Comparison of ENCODE assay signal across 18 cellular contexts in the genomic region with DNA sequence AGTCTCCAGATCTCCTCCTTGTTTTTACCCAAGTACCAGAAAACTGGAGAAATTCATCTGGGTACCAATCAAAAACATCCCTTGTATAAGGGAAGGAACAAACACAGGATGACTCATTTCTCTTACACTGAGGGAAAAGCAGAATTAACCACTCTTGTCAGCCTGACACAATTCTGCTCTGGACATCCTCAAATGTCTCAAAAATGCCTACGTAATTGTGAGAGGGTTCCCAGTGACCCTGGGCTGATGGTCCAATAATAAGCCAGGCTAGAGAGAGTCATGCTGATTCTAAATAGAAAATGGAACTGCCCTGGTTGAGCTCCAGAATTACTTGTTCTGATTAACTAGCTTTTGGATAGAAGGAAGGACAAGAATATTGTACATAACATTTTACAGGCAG. TPM values are rescaled to one million over a fixed set of nuclear protein-coding genes. Genes with fewer than 3 reads are reported as not detected.
DNase-seq lines count a peak whose midpoint lies in the region; ATAC-seq and TF ChIP-seq lines count a peak whose summit lies in the region.
"Had no signal": no experiment of that assay in that cellular context is flagged by ENCODE, and none has a peak within 500 bp of the region (broad histone marks: within the 10 kb centered on the region; RNA-seq: fewer than 3 reads in every experiment).

No MANE protein-coding gene starts in this region.

- no peaks in the 10 kb centered on the region for H4K20me1 ChIP-seq in hepatocyte (ENCODE audit: insufficient read depth, poor library complexity, severe bottlenecking)

- no peaks in the 10 kb centered on the region for H3K36me3 ChIP-seq in hepatocyte (replicated peaks; ENCODE audit: insufficient read depth, low read depth)

- no peak for DNase-seq in activated naive CD4-positive, alpha-beta T cell treated with anti-CD3 and anti-CD28 coated beads, Interleukin-2, amount 50 U/mL, for 72 hours (ENCODE audit: low spot score in 2 of 2)
- no peak for DNase-seq in activated naive CD4-positive, alpha-beta T cell treated with Interleukin-2 at 50 U/mL for 16 hours
- DNase-seq in amniotic epithelial cell (ENCODE audit: low read depth) = peak; percentile 91
- peak; percentile 14 for DNase-seq in hepatocyte (ENCODE audit: low spot score)
- DNase-seq in substantia nigra (lab: John Stamatoyannopoulos, UW) = peak in 4 of 49 donors; percentile 10 to 30 (median 17)
- no peak for DNase-seq in endothelial cell (ENCODE audit: low spot score)
- no peak for DNase-seq in activated CD8-positive, alpha-beta memory T cell treated with anti-CD3 and anti-CD28 coated beads, Interleukin-2, amount 10 ng/mL, durations not matched to agents 7 days and 5 days
- DNase-seq: activated CD4-positive, alpha-beta T cell treated with anti-CD3 and anti-CD28 coated beads for 4 hours; activated effector memory CD4-positive, alpha-beta T cell treated with Interleukin-2 at 50 U/mL for 16 hours; Calu3; HFFc6; NCI-H1436 treated with DMSO at 0.1 percent for 48 hours; NCI-H510A treated with DMSO at 0.1 percent for 48 hours had no signal

- H3K9me3 ChIP-seq in hepatocyte (ENCODE audit: low read depth) = no peaks in the 10 kb centered on the region
- H3K9me3 ChIP-seq: tibial nerve had no signal

- no peaks in the 10 kb centered on the region for H3K9me2 ChIP-seq in hepatocyte (replicated peaks; ENCODE audit: insufficient read depth)

- no peaks in the 10 kb centered on the region for H3K9me3 Mint-ChIP-seq in activated naive CD4-positive, alpha-beta T cell treated with anti-CD3 and anti-CD28 coated beads, Interleukin-2, amount 50 U/mL, for 72 hours
- no peaks in the 10 kb centered on the region for H3K9me3 Mint-ChIP-seq in endothelial cell (ENCODE audit: unreplicated experiment)
- H3K9me3 Mint-ChIP-seq in activated CD8-positive, alpha-beta memory T cell treated with anti-CD3 and anti-CD28 coated beads, Interleukin-2, amount 10 ng/mL, durations not matched to agents 7 days and 5 days (ENCODE audit: low read depth) = peaks cover 28% of the 10 kb centered on the region
- H3K9me3 Mint-ChIP-seq: HFFc6 had no signal

- WGBS in hepatocyte (ENCODE audit: low lambda C conversion rate, missing lambda C conversion rate) = 54% methylated on average over 1 of the region's 1 CpG

- peaks cover 66% of the 10 kb centered on the region for H3K79me2 ChIP-seq in hepatocyte

- H3K27me3 ChIP-seq in hepatocyte = no peaks in the 10 kb centered on the region
- H3K27me3 ChIP-seq: tibial nerve had no signal

- no peak overlapping the region for H2AFZ ChIP-seq in hepatocyte

- H3K27ac ChIP-seq in hepatocyte (peak overlapping the region; percentile 54), substantia nigra (ENCODE audit: low read depth, low read length, poor library complexity, severe bottlenecking) (peak overlapping the region; percentile 65)

- no peak overlapping the region for H3K4me3 Mint-ChIP-seq in endothelial cell (ENCODE audit: unreplicated experiment)
- no peak overlapping the region for H3K4me3 Mint-ChIP-seq in activated CD8-positive, alpha-beta memory T cell treated with anti-CD3 and anti-CD28 coated beads, Interleukin-2, amount 10 ng/mL, durations not matched to agents 7 days and 5 days
- H3K4me3 Mint-ChIP-seq: HFFc6; T-helper 1 cell treated with Interleukin-12 subunit alpha and Interleukin-12 subunit beta and Interleukin-4 antibody, amounts not matched to agents 30 μg/mL and 1 μg/mL, for 36 hours had no signal

- peaks cover 6 to 49% of the 10 kb centered on the region in 2 donors for H3K36me3 Mint-ChIP-seq in activated naive CD4-positive, alpha-beta T cell treated with anti-CD3 and anti-CD28 coated beads, Interleukin-2, amount 50 U/mL, for 72 hours
- peaks cover 18% of the 10 kb centered on the region for H3K36me3 Mint-ChIP-seq in endothelial cell (ENCODE audit: low read depth, unreplicated experiment)
- H3K36me3 Mint-ChIP-seq in activated CD8-positive, alpha-beta memory T cell treated with anti-CD3 and anti-CD28 coated beads, Interleukin-2, amount 10 ng/mL, durations not matched to agents 7 days and 5 days = peaks cover 81% of the 10 kb centered on the region

- CTCF ChIA-PET in activated CD8-positive, alpha-beta memory T cell treated with anti-CD3 and anti-CD28 coated beads, Interleukin-2, amount 10 ng/mL, durations not matched to agents 7 days and 5 days (lab: Charles Lee) = no interaction called here

- TF ChIP-seq CTCF in hepatocyte (IDR thresholded peaks at IDR 0.05; ENCODE audit: poor library complexity) (no peak), endothelial cell (IDR thresholded peaks at IDR 0.05; ENCODE audit: unreplicated experiment) (no peak)

- peak overlapping the region; percentile 25 for H3K4me2 ChIP-seq in hepatocyte

- ATAC-seq in activated naive CD4-positive, alpha-beta T cell treated with anti-CD3 and anti-CD28 coated beads, Interleukin-2, amount 50 U/mL, for 72 hours = peak; percentile 9 to 39
- ATAC-seq in activated CD8-positive, alpha-beta memory T cell treated with anti-CD3 and anti-CD28 coated beads, Interleukin-2, amount 10 ng/mL, durations not matched to agents 7 days and 5 days = no peak
- ATAC-seq in HG02970 (IDR thresholded peaks at IDR 0.05; ENCODE audit: low FRiP score, unreplicated experiment) = no peak
- ATAC-seq: left lobe of liver, Panc1 had no signal

- H3K27me3 Mint-ChIP-seq in endothelial cell (ENCODE audit: unreplicated experiment) = peaks cover 2% of the 10 kb centered on the region
- no peaks in the 10 kb centered on the region for H3K27me3 Mint-ChIP-seq in activated CD8-positive, alpha-beta memory T cell treated with anti-CD3 and anti-CD28 coated beads, Interleukin-2, amount 10 ng/mL, durations not matched to agents 7 days and 5 days

- no peak overlapping the region for H3K4me3 ChIP-seq in hepatocyte
- H3K4me3 ChIP-seq: tibial nerve had no signal

- H3K4me1 Mint-ChIP-seq in endothelial cell (ENCODE audit: unreplicated experiment) = peaks cover 5% of the 10 kb centered on the region
- H3K4me1 Mint-ChIP-seq in activated CD8-positive, alpha-beta memory T cell treated with anti-CD3 and anti-CD28 coated beads, Interleukin-2, amount 10 ng/mL, durations not matched to agents 7 days and 5 days = peaks cover 11% of the 10 kb centered on the region

- H3K4me1 ChIP-seq in hepatocyte (ENCODE audit: insufficient read depth) = no peaks in the 10 kb centered on the region

- H3K27ac Mint-ChIP-seq in activated naive CD4-positive, alpha-beta T cell treated with anti-CD3 and anti-CD28 coated beads, Interleukin-2, amount 50 U/mL, for 72 hours = peak overlapping the region in 1 of 2 donors; percentile 51
- no peak overlapping the region for H3K27ac Mint-ChIP-seq in endothelial cell (ENCODE audit: unreplicated experiment)
- H3K27ac Mint-ChIP-seq in activated CD8-positive, alpha-beta memory T cell treated with anti-CD3 and anti-CD28 coated beads, Interleukin-2, amount 10 ng/mL, durations not matched to agents 7 days and 5 days = no peak overlapping the region
- H3K27ac Mint-ChIP-seq: HFFc6; T-helper 1 cell treated with Interleukin-12 subunit alpha and Interleukin-12 subunit beta and Interleukin-4 antibody, amounts not matched to agents 30 μg/mL and 1 μg/mL, for 36 hours had no signal

RNA-seq across cellular contexts. Expression of gene ZNF708, which starts 14.5 kb away (rescaled TPM):
- 10 to 100 TPM in 1 of 2 donors, 1 to 10 TPM in 1; 9.8 to 12.2 TPM for total RNA-seq in activated naive CD4-positive, alpha-beta T cell treated with anti-CD3 and anti-CD28 coated beads, Interleukin-2, amount 50 U/mL, for 72 hours
- 9.9 and 11.7 TPM in 2 replicates for total RNA-seq in hepatocyte
- polyA plus RNA-seq in hepatocyte = 0.92 and 1.4 TPM in 2 replicates
- total RNA-seq in endothelial cell (ENCODE audit: unreplicated experiment) = 25.0 TPM
- total RNA-seq in activated CD8-positive, alpha-beta memory T cell treated with anti-CD3 and anti-CD28 coated beads, Interleukin-2, amount 10 ng/mL, durations not matched to agents 7 days and 5 days = 10 to 100 TPM; 13.9 to 17.7 TPM

RNA-seq across cellular contexts. Expression of gene ZNF738, which starts 44.1 kb away (rescaled TPM):
- 10 to 100 TPM; 12.4 to 15.5 TPM for total RNA-seq in activated naive CD4-positive, alpha-beta T cell treated with anti-CD3 and anti-CD28 coated beads, Interleukin-2, amount 50 U/mL, for 72 hours
- total RNA-seq in hepatocyte (18.4 and 28.4 TPM in 2 replicates), endothelial cell (ENCODE audit: unreplicated experiment) (24.0 TPM)
- polyA plus RNA-seq in hepatocyte = 8.4 and 9.3 TPM in 2 replicates
- total RNA-seq in activated CD8-positive, alpha-beta memory T cell treated with anti-CD3 and anti-CD28 coated beads, Interleukin-2, amount 10 ng/mL, durations not matched to agents 7 days and 5 days = 10 to 100 TPM; 12.6 to 13.2 TPM

Comparison
In these comparisons a context has a peak if more than half of its experiments do, and no peak if none do; other contexts are left out.
1. ATAC-seq: peak in activated naive CD4-positive, alpha-beta T cell treated with anti-CD3 and anti-CD28 coated beads, Interleukin-2, amount 50 U/mL, for 72 hours (2 of 2); none in activated CD8-positive, alpha-beta memory T cell treated with anti-CD3 and anti-CD28 coated beads, Interleukin-2, amount 10 ng/mL, durations not matched to agents 7 days and 5 days (single experiment) and HG02970 (single experiment).
2. DNase-seq: peak in amniotic epithelial cell (single experiment) and hepatocyte (single experiment); none in activated naive CD4-positive, alpha-beta T cell treated with anti-CD3 and anti-CD28 coated beads, Interleukin-2, amount 50 U/mL, for 72 hours (0 of 2), activated naive CD4-positive, alpha-beta T cell treated with Interleukin-2 at 50 U/mL for 16 hours (single experiment), endothelial cell (single experiment) and activated CD8-positive, alpha-beta memory T cell treated with anti-CD3 and anti-CD28 coated beads, Interleukin-2, amount 10 ng/mL, durations not matched to agents 7 days and 5 days (single experiment).